30 cellular contexts compared by ENCODE assay signal in the genomic region with DNA sequence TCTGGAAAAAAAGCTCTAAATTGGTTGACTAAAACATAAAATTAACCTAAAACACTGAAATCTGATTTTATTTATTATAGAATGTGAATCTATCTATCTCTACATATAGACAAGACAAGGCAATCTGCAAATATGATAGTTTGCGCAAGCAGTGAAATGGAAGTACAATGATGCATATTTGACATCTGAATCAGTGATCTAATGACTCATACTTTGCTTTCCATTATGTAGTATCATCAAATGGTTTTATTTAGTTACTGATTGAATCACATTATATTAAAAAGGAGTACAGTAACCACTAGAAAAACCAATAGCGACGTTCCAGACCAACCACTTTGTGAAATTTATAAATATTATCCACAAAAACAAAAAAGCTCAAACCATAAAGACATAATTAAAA.
A peak's percentile ranks its signal among the peaks of the same experiment; 100 is the strongest.
DNase-seq lines count a peak whose midpoint lies in the region; ATAC-seq, FAIRE-seq and TF ChIP-seq lines count a peak whose summit lies in the region.
"Had no signal": no experiment of that assay in that cellular context is flagged by ENCODE, and none has a peak within 500 bp of the region (broad histone marks: within the 10 kb centered on the region; RNA-seq: fewer than 3 reads in every experiment).

No MANE protein-coding gene starts in this region.

- no peaks in the 10 kb centered on the region for H3K36me3 ChIP-seq in bronchial epithelial cell (ENCODE audit: control insufficient read depth, insufficient read depth, low read length)
- no peaks in the 10 kb centered on the region for H3K36me3 ChIP-seq in CD8-positive, alpha-beta T cell (ENCODE audit: insufficient read depth, low read length)
- H3K36me3 ChIP-seq: esophagus squamous epithelium, right atrium auricular region, upper lobe of right lung had no signal

- DNase-seq in ACHN (peak; percentile 22), LHCN-M2 (ENCODE audit: low read depth) (peak; percentile 1), bronchial epithelial cell (ENCODE audit: low read depth) (peak; percentile 79), glomerular visceral epithelial cell (ENCODE audit: extremely low spot score) (peak; percentile 1), hepatic stellate cell (ENCODE audit: low spot score) (no peak), HT-29 (ENCODE audit: low spot score) (no peak)
- DNase-seq in CD8-positive, alpha-beta T cell, result no peak
- DNase-seq: activated CD4-positive, alpha-beta T cell treated with anti-CD3 and anti-CD28 coated beads for 36 hours; activated CD8-positive, alpha-beta memory T cell treated with anti-CD3 and anti-CD28 coated beads, Interleukin-2, amount 50 U/mL, for 48 hours; activated CD8-positive, alpha-beta T cell treated with anti-CD3 and anti-CD28 coated beads for 36 hours; activated naive CD4-positive, alpha-beta T cell treated with Interleukin-2 at 50 U/mL for 16 hours; CD4-positive, alpha-beta memory T cell; dermis blood vessel endothelial cell; esophagus squamous epithelium; IMR-90; islet precursor cell; left ventricle myocardium superior; NCI-H1048; NCI-H187 treated with DMSO at 0.1 percent for 48 hours; NCI-H524; SHP77 treated with DMSO at 0.1 percent for 48 hours; stimulated activated CD4-positive, alpha-beta T cell treated with anti-CD3 and anti-CD28 coated beads, Interleukin-1b, Interleukin-23, amount 100 ng/mL, for 48 hours; stimulated activated naive CD4-positive, alpha-beta T cell treated with Interleukin-2 at 50 U/mL for 16 hours; upper lobe of right lung had no signal

- TF ChIP-seq CTCF in bronchial epithelial cell (IDR thresholded peaks at IDR 0.05; ENCODE audit: insufficient read depth, low read length, severe bottlenecking), result no peak
- no peak for TF ChIP-seq CTCF in CD8-positive, alpha-beta T cell (IDR thresholded peaks at IDR 0.05)

- FAIRE-seq in bronchial epithelial cell (lab: Jason Lieb, UNC), result no peak

- intact Hi-C loops in CD8-positive, alpha-beta T cell (cut with DNase I, micrococcal nuclease), result no loop called here

- H3K4me3 Mint-ChIP-seq in CD8-positive, alpha-beta T cell, result no peak overlapping the region
- H3K4me3 Mint-ChIP-seq: activated CD4-positive, alpha-beta T cell treated with anti-CD3 and anti-CD28 coated beads for 36 hours; activated CD8-positive, alpha-beta T cell treated with anti-CD3 and anti-CD28 coated beads for 36 hours; activated T-helper 1 cell treated with anti-CD3 and anti-CD28 coated beads, Interleukin-12 subunit alpha, Interleukin-12 subunit beta, Interleukin-2, Interleukin-4 antibody, amounts not matched to agents 30 ng/mL and 10 ng/mL and 1 ng/mL, durations not matched to agents 14 hours and 24 hours and 36 hours; B cell; CD4-positive, alpha-beta memory T cell; central memory CD8-positive, alpha-beta T cell; T-helper 2 cell treated with Interferon-gamma antibody and Interleukin-4, amounts not matched to agents 5 μg/mL and 100 μg/mL, for 36 hours had no signal

- H3K36me3 Mint-ChIP-seq in CD8-positive, alpha-beta T cell, result no peaks in the 10 kb centered on the region
- H3K36me3 Mint-ChIP-seq: CD4-positive, alpha-beta memory T cell had no signal

- no peak for ATAC-seq in GM21390 (IDR thresholded peaks at IDR 0.05; ENCODE audit: unreplicated experiment)
- no peak for ATAC-seq in CD8-positive, alpha-beta T cell
- ATAC-seq: activated CD4-positive, alpha-beta T cell treated with anti-CD3 and anti-CD28 coated beads for 36 hours; activated CD8-positive, alpha-beta T cell treated with anti-CD3 and anti-CD28 coated beads for 36 hours; left ventricle myocardium superior; upper lobe of right lung had no signal

- H3K4me1 Mint-ChIP-seq in CD8-positive, alpha-beta T cell (ENCODE audit: low read depth), result no peaks in the 10 kb centered on the region
- H3K4me1 Mint-ChIP-seq: activated CD4-positive, alpha-beta T cell treated with anti-CD3 and anti-CD28 coated beads for 36 hours; B cell; central memory CD8-positive, alpha-beta T cell had no signal

- H3K4me1 ChIP-seq in CD8-positive, alpha-beta T cell (ENCODE audit: insufficient read depth, low read length), result no peaks in the 10 kb centered on the region
- H3K4me1 ChIP-seq: esophagus squamous epithelium, right atrium auricular region, upper lobe of right lung had no signal

- H3K27ac Mint-ChIP-seq in CD8-positive, alpha-beta T cell, result no peak overlapping the region
- H3K27ac Mint-ChIP-seq: activated CD4-positive, alpha-beta T cell treated with anti-CD3 and anti-CD28 coated beads for 36 hours; activated CD8-positive, alpha-beta T cell treated with anti-CD3 and anti-CD28 coated beads for 36 hours; activated T-helper 1 cell treated with anti-CD3 and anti-CD28 coated beads, Interleukin-12 subunit alpha, Interleukin-12 subunit beta, Interleukin-2, Interleukin-4 antibody, amounts not matched to agents 30 ng/mL and 10 ng/mL and 1 ng/mL, durations not matched to agents 14 hours and 24 hours and 36 hours; B cell; CD4-positive, alpha-beta memory T cell; T-helper 2 cell treated with Interferon-gamma antibody and Interleukin-4, amounts not matched to agents 5 μg/mL and 100 μg/mL, for 36 hours had no signal

- H3K27ac ChIP-seq in CD8-positive, alpha-beta T cell (ENCODE audit: low read depth, low read length), result no peak overlapping the region
- H3K27ac ChIP-seq: esophagus squamous epithelium, right atrium auricular region, upper lobe of right lung had no signal

- no peaks in the 10 kb centered on the region for H3K27me3 Mint-ChIP-seq in CD8-positive, alpha-beta T cell (ENCODE audit: low read depth)
- H3K27me3 Mint-ChIP-seq: activated CD4-positive, alpha-beta T cell treated with anti-CD3 and anti-CD28 coated beads for 36 hours; activated CD8-positive, alpha-beta T cell treated with anti-CD3 and anti-CD28 coated beads for 36 hours; B cell; CD4-positive, alpha-beta memory T cell; central memory CD8-positive, alpha-beta T cell had no signal

- in situ Hi-C loops in ACHN (cut with HindIII; ENCODE audit: low pct_ligation_motif_present, low pct_unique_long_range_greater_than_20kb, low sequenced_read_pairs), result no loop called here

- POLR2A ChIA-PET in CD8-positive, alpha-beta T cell (lab: Charles Lee), result no interaction called here

- H3K9me3 Mint-ChIP-seq in CD8-positive, alpha-beta T cell, result peaks cover 27% of the 10 kb centered on the region

- CTCF ChIA-PET in CD8-positive, alpha-beta T cell (lab: Charles Lee), result no interaction called here

- no peaks in the 10 kb centered on the region for H3K9me3 ChIP-seq in CD8-positive, alpha-beta T cell (ENCODE audit: low read length)
- H3K9me3 ChIP-seq: esophagus squamous epithelium, right atrium auricular region, upper lobe of right lung had no signal

- no peaks in the 10 kb centered on the region for H3K27me3 ChIP-seq in bronchial epithelial cell (ENCODE audit: control insufficient read depth, insufficient read depth, low read length)
- no peaks in the 10 kb centered on the region for H3K27me3 ChIP-seq in CD8-positive, alpha-beta T cell (ENCODE audit: insufficient read depth, low read length)
- H3K27me3 ChIP-seq: esophagus squamous epithelium, right atrium auricular region, upper lobe of right lung had no signal

- no peak overlapping the region for H3K4me3 ChIP-seq in bronchial epithelial cell (ENCODE audit: low read depth, low read length)
- no peak overlapping the region for H3K4me3 ChIP-seq in CD8-positive, alpha-beta T cell (ENCODE audit: low read depth, low read length)
- H3K4me3 ChIP-seq: esophagus squamous epithelium, right atrium auricular region, upper lobe of right lung had no signal

Comparison
In these comparisons a context has a peak if more than half of its experiments do, and no peak if none do; other contexts are left out.
1. DNase-seq: peak in ACHN (single experiment), LHCN-M2 (single experiment), bronchial epithelial cell (single experiment) and glomerular visceral epithelial cell (single experiment); none in hepatic stellate cell (single experiment), CD8-positive, alpha-beta T cell (0 of 7) and HT-29 (single experiment).